In the genomic region with DNA sequence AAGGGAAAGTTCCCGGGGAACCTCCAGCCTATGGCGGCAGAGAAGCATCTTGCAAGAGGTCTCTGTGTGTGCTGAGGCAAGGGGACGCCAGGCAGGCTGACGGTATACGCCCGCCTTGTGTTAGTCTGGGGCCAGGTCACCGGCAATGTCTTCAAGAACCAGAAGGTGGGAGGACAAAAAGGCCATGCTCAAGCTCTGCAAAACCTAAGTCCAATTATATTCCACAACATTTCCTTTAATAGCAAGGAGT, we compare ENCODE assay signal across 8 cellular contexts. TPM values are rescaled to one million over a fixed set of nuclear protein-coding genes. Genes with fewer than 3 reads are reported as not detected.
DNase-seq lines count a peak whose midpoint lies in the region; ATAC-seq and TF ChIP-seq lines count a peak whose summit lies in the region.

No MANE protein-coding gene starts in this region.

- no peak for TF ChIP-seq CTCF in VCaP (conservative IDR thresholded peaks at IDR 0.05)
- TF ChIP-seq CTCF in suprapubic skin (IDR thresholded peaks at IDR 0.05) = no peak

- DNase-seq in activated T-cell treated with anti-CD3 and anti-CD28 coated beads, Interleukin-2, amount 50 U/mL, for 4 hours = no peak
- no peak for DNase-seq in activated T-cell treated with anti-CD3 and anti-CD28 coated beads, Interleukin-2, amount 50 U/mL, for 1 hour
- DNase-seq in suprapubic skin (ENCODE audit: low spot score in 2 of 2) (no peak), RPMI8226 (no peak)
- DNase-seq in activated effector memory CD4-positive, alpha-beta T cell treated with Interleukin-2 at 50 U/mL for 16 hours = no peak

- no peak for TF ChIP-seq POLR2A in suprapubic skin (IDR thresholded peaks at IDR 0.05)

- TF ChIP-seq EP300 in suprapubic skin (IDR thresholded peaks at IDR 0.05) = no peak

- peaks cover 17% of the 10 kb centered on the region for H3K36me3 Mint-ChIP-seq in activated T-cell treated with anti-CD3 and anti-CD28 coated beads, Interleukin-2, amount 50 U/mL, for 4 hours (ENCODE audit: insufficient read depth)

- H3K9me3 ChIP-seq in suprapubic skin = no peaks in the 10 kb centered on the region

- no peaks in the 10 kb centered on the region for H3K9me3 Mint-ChIP-seq in activated T-cell treated with anti-CD3 and anti-CD28 coated beads, Interleukin-2, amount 50 U/mL, for 4 hours

- H3K4me3 Mint-ChIP-seq in activated T-cell treated with anti-CD3 and anti-CD28 coated beads, Interleukin-2, amount 50 U/mL, for 4 hours = peak overlapping the region; percentile 95

- H3K27ac ChIP-seq in VCaP (peak overlapping the region; percentile 88), suprapubic skin (peak overlapping the region; percentile 93)

- H3K4me1 ChIP-seq in suprapubic skin = peaks cover 36% of the 10 kb centered on the region

- H3K27me3 Mint-ChIP-seq in activated T-cell treated with anti-CD3 and anti-CD28 coated beads, Interleukin-2, amount 50 U/mL, for 4 hours (ENCODE audit: low read depth) = no peaks in the 10 kb centered on the region

- WGBS in suprapubic skin = 0% methylated on average over 7 of the region's 7 CpGs

- H3K4me3 ChIP-seq in iPS-11a (ENCODE audit: low read depth, low read length) = peak overlapping the region; percentile 99
- peak overlapping the region; percentile 91 for H3K4me3 ChIP-seq in suprapubic skin

- H3K36me3 ChIP-seq in suprapubic skin = peaks cover 27% of the 10 kb centered on the region

- H3K4me1 Mint-ChIP-seq in activated T-cell treated with anti-CD3 and anti-CD28 coated beads, Interleukin-2, amount 50 U/mL, for 4 hours (ENCODE audit: low read depth) = peaks cover 39% of the 10 kb centered on the region

- no peak for ATAC-seq in activated T-cell treated with anti-CD3 and anti-CD28 coated beads, Interleukin-2, amount 50 U/mL, for 4 hours
- ATAC-seq in HG02970 (IDR thresholded peaks at IDR 0.05; ENCODE audit: low FRiP score, unreplicated experiment) = no peak

- no peaks in the 10 kb centered on the region for H3K27me3 ChIP-seq in suprapubic skin

RNA-seq across cellular contexts. Expression of a gene that starts 0.3 kb away (rescaled TPM):
- total RNA-seq in activated T-cell treated with anti-CD3 and anti-CD28 coated beads, Interleukin-2, amount 50 U/mL, for 4 hours = 10 to 100 TPM; 18.1 to 19.4 (median 19.2) TPM
- 10 to 100 TPM in 3 of 4 donors, 1 to 10 TPM in 1; 9.0 to 15.9 (median 12.6) TPM for total RNA-seq in suprapubic skin

RNA-seq across cellular contexts. Expression of a gene that starts 0.5 kb away (rescaled TPM):
- 10 to 100 TPM; 22.3 to 26.1 (median 22.7) TPM for total RNA-seq in activated T-cell treated with anti-CD3 and anti-CD28 coated beads, Interleukin-2, amount 50 U/mL, for 4 hours
- total RNA-seq in suprapubic skin = 10 to 100 TPM; 19.2 to 31.7 (median 26.8) TPM

RNA-seq across cellular contexts. Expression of a gene that starts 15.0 kb away (rescaled TPM):
- 1 to 10 TPM; 4.6 to 5.6 (median 4.9) TPM for total RNA-seq in activated T-cell treated with anti-CD3 and anti-CD28 coated beads, Interleukin-2, amount 50 U/mL, for 4 hours
- total RNA-seq in suprapubic skin = 1 to 10 TPM; 2.0 to 10.0 (median 5.1) TPM

RNA-seq across cellular contexts. Expression of a gene that starts 20.8 kb away (rescaled TPM):
- total RNA-seq in activated T-cell treated with anti-CD3 and anti-CD28 coated beads, Interleukin-2, amount 50 U/mL, for 4 hours = 10 to 100 TPM; 62.8 to 63.8 (median 63.5) TPM
- 10 to 100 TPM; 53.8 to 79.3 (median 68.0) TPM for total RNA-seq in suprapubic skin

RNA-seq across cellular contexts. Expression of a gene that starts 34.4 kb away (rescaled TPM):
- total RNA-seq in activated T-cell treated with anti-CD3 and anti-CD28 coated beads, Interleukin-2, amount 50 U/mL, for 4 hours = 10 to 100 TPM; 41.9 to 46.5 (median 43.2) TPM
- 10 to 100 TPM; 51.0 to 63.2 (median 58.2) TPM for total RNA-seq in suprapubic skin
